26 cellular contexts compared by ENCODE assay signal in genomic region chr19:10143700-10144099, GRCh38. TPM values are rescaled to one million over a fixed set of nuclear protein-coding genes. Genes with fewer than 3 reads are reported as not detected.
A peak's percentile ranks its signal among the peaks of the same experiment; 100 is the strongest.
DNase-seq lines count a peak whose midpoint lies in the region; ATAC-seq and TF ChIP-seq lines count a peak whose summit lies in the region.
"Had no signal": no experiment of that assay in that cellular context is flagged by ENCODE, and none has a peak within 500 bp of the region (broad histone marks: within the 10 kb centered on the region; RNA-seq: fewer than 3 reads in every experiment).

No MANE protein-coding gene starts in this region.

- H3K27me3 Mint-ChIP-seq in activated CD4-positive, alpha-beta T cell treated with anti-CD3 and anti-CD28 coated beads, Interleukin-2, amount 10 ng/mL, durations not matched to agents 24 days and 14 days, result no peaks in the 10 kb centered on the region
- H3K27me3 Mint-ChIP-seq in chondrocyte (ENCODE audit: low read depth), result no peaks in the 10 kb centered on the region

- peak overlapping the region; percentile 69 for H3K4me3 Mint-ChIP-seq in activated CD4-positive, alpha-beta T cell treated with anti-CD3 and anti-CD28 coated beads, Interleukin-2, amount 10 ng/mL, durations not matched to agents 24 days and 14 days
- H3K4me3 Mint-ChIP-seq in chondrocyte (ENCODE audit: unreplicated experiment), result no peak overlapping the region
- H3K4me3 Mint-ChIP-seq: mesothelial cell of epicardium, neural progenitor cell, WTC11 had no signal

- H3K4me3 ChIP-seq in Peyer's patch (no peak overlapping the region), lower lobe of right lung (no peak overlapping the region)
- H3K4me3 ChIP-seq: cardiac muscle cell, esophagus squamous epithelium, neural progenitor cell, prostate gland, vagina had no signal

- H3K27me3 ChIP-seq in Peyer's patch (no peaks in the 10 kb centered on the region), lower lobe of right lung (ENCODE audit: low read depth) (no peaks in the 10 kb centered on the region)
- H3K27me3 ChIP-seq: BE2C, cardiac muscle cell, esophagus squamous epithelium, neural progenitor cell, vagina had no signal

- H3K4me1 ChIP-seq in Peyer's patch (peaks cover 0 to 3% (median 0%) of the 10 kb centered on the region in 4 donors), lower lobe of right lung (no peaks in the 10 kb centered on the region)
- H3K4me1 ChIP-seq: BE2C, esophagus squamous epithelium, neural progenitor cell, prostate gland, vagina had no signal

- peaks cover 73% of the 10 kb centered on the region for H3K36me3 Mint-ChIP-seq in activated CD4-positive, alpha-beta T cell treated with anti-CD3 and anti-CD28 coated beads, Interleukin-2, amount 10 ng/mL, durations not matched to agents 24 days and 14 days (ENCODE audit: low read depth)
- peaks cover 37 to 46% of the 10 kb centered on the region in 2 donors for H3K36me3 Mint-ChIP-seq in activated naive CD4-positive, alpha-beta T cell treated with anti-CD3 and anti-CD28 coated beads, Interleukin-2, amount 50 U/mL, for 72 hours
- peaks cover 28% of the 10 kb centered on the region for H3K36me3 Mint-ChIP-seq in chondrocyte (ENCODE audit: low read depth)

- TF ChIP-seq POLR2A in Peyer's patch (IDR thresholded peaks at IDR 0.05), result no peak

- peak overlapping the region; percentile 25 to 80 (median 70) for H3K27ac ChIP-seq in Peyer's patch
- peak overlapping the region; percentile 70 for H3K27ac ChIP-seq in lower lobe of right lung
- H3K27ac ChIP-seq: cardiac muscle cell, neural progenitor cell, prostate gland had no signal

- DNase-seq in activated CD4-positive, alpha-beta T cell treated with anti-CD3 and anti-CD28 coated beads, Interleukin-2, amount 10 ng/mL, durations not matched to agents 24 days and 14 days, result peak; percentile 63
- no peak for DNase-seq in activated CD4-positive, alpha-beta T cell treated with anti-CD3 and anti-CD28 coated beads for 48 hours
- DNase-seq in Peyer's patch (peak in 1 of 3 donors; percentile 23), lower lobe of right lung (no peak), chondrocyte (ENCODE audit: low spot score) (no peak), NCI-H2081 (lab: John Stamatoyannopoulos, UW) (no peak)
- no peak for DNase-seq in activated naive CD4-positive, alpha-beta T cell treated with anti-CD3 and anti-CD28 coated beads, Interleukin-2, amount 50 U/mL, for 72 hours (ENCODE audit: low spot score in 2 of 2)
- DNase-seq: activated CD8-positive, alpha-beta memory T cell treated with anti-CD3 and anti-CD28 coated beads, Interleukin-2, amount 50 U/mL, for 4 hours; amygdala; BE2C; esophagus squamous epithelium; GDM1; left colon; NCI-H1417 treated with DMSO at 0.1 percent for 48 hours; NCI-H526 treated with DMSO at 0.1 percent for 48 hours; SHP77; stimulated activated CD4-positive, alpha-beta T cell treated with anti-CD3 and anti-CD28 coated beads, Interleukin-4, amount 100 ng/mL, for 1 hour had no signal

- no peak for ATAC-seq in activated naive CD4-positive, alpha-beta T cell treated with anti-CD3 and anti-CD28 coated beads, Interleukin-2, amount 50 U/mL, for 72 hours
- ATAC-seq in lower lobe of right lung, result no peak
- no peak for ATAC-seq in HG02763 (IDR thresholded peaks at IDR 0.05; ENCODE audit: unreplicated experiment)
- ATAC-seq: left colon, WTC11 had no signal

- peak overlapping the region; percentile 72 for H3K27ac Mint-ChIP-seq in activated CD4-positive, alpha-beta T cell treated with anti-CD3 and anti-CD28 coated beads, Interleukin-2, amount 10 ng/mL, durations not matched to agents 24 days and 14 days
- peak overlapping the region; percentile 53 to 97 for H3K27ac Mint-ChIP-seq in activated naive CD4-positive, alpha-beta T cell treated with anti-CD3 and anti-CD28 coated beads, Interleukin-2, amount 50 U/mL, for 72 hours
- H3K27ac Mint-ChIP-seq in chondrocyte (ENCODE audit: unreplicated experiment), result no peak overlapping the region
- H3K27ac Mint-ChIP-seq: mesothelial cell of epicardium, neural progenitor cell, WTC11 had no signal

- no peaks in the 10 kb centered on the region for H3K9me3 Mint-ChIP-seq in activated CD4-positive, alpha-beta T cell treated with anti-CD3 and anti-CD28 coated beads, Interleukin-2, amount 10 ng/mL, durations not matched to agents 24 days and 14 days
- no peaks in the 10 kb centered on the region for H3K9me3 Mint-ChIP-seq in activated naive CD4-positive, alpha-beta T cell treated with anti-CD3 and anti-CD28 coated beads, Interleukin-2, amount 50 U/mL, for 72 hours
- no peaks in the 10 kb centered on the region for H3K9me3 Mint-ChIP-seq in chondrocyte (ENCODE audit: low read depth)
- H3K9me3 Mint-ChIP-seq: mesothelial cell of epicardium, neural progenitor cell, WTC11 had no signal

- intact Hi-C loops in activated CD4-positive, alpha-beta T cell treated with anti-CD3 and anti-CD28 coated beads, Interleukin-2, amount 10 ng/mL, durations not matched to agents 24 days and 14 days (cut with micrococcal nuclease), result no loop called here
- intact Hi-C loops in lower lobe of right lung (cut with DNase I), result no loop called here

- peaks cover 0 to 86% (median 3%) of the 10 kb centered on the region in 3 donors for H3K36me3 ChIP-seq in Peyer's patch
- peaks cover 95% of the 10 kb centered on the region for H3K36me3 ChIP-seq in lower lobe of right lung
- H3K36me3 ChIP-seq: neural progenitor cell had no signal

- peaks cover 18% of the 10 kb centered on the region for H3K4me1 Mint-ChIP-seq in activated CD4-positive, alpha-beta T cell treated with anti-CD3 and anti-CD28 coated beads, Interleukin-2, amount 10 ng/mL, durations not matched to agents 24 days and 14 days
- no peaks in the 10 kb centered on the region for H3K4me1 Mint-ChIP-seq in chondrocyte (ENCODE audit: low read depth)
- H3K4me1 Mint-ChIP-seq: mesothelial cell of epicardium, neural progenitor cell, WTC11 had no signal

- TF ChIP-seq CTCF in Peyer's patch (IDR thresholded peaks at IDR 0.05) (no peak), lower lobe of right lung (IDR thresholded peaks at IDR 0.05) (no peak), chondrocyte (IDR thresholded peaks at IDR 0.05) (no peak)

- H3K9me3 ChIP-seq in Peyer's patch, result no peaks in the 10 kb centered on the region
- H3K9me3 ChIP-seq in lower lobe of right lung, result no peaks in the 10 kb centered on the region
- H3K9me3 ChIP-seq: BE2C, esophagus squamous epithelium, prostate gland, vagina had no signal

RNA-seq across cellular contexts. Expression of gene EIF3G, which starts 24.0 kb away (rescaled TPM):
- total RNA-seq in activated CD4-positive, alpha-beta T cell treated with anti-CD3 and anti-CD28 coated beads, Interleukin-2, amount 10 ng/mL, durations not matched to agents 24 days and 14 days, result 335 and 341 TPM in 2 replicates
- 100 to 1,000 TPM; 111 to 220 (median 181) TPM for total RNA-seq in Peyer's patch
- total RNA-seq in activated naive CD4-positive, alpha-beta T cell treated with anti-CD3 and anti-CD28 coated beads, Interleukin-2, amount 50 U/mL, for 72 hours, result 100 to 1,000 TPM; 223 to 292 TPM
- total RNA-seq in lower lobe of right lung, result 158 TPM
- 145 to 149 TPM (median 146 TPM) in 3 replicates for total RNA-seq in chondrocyte

RNA-seq across cellular contexts. Expression of gene P2RY11, which starts 32.2 kb away (rescaled TPM):
- 61.1 and 62.5 TPM in 2 replicates for total RNA-seq in activated CD4-positive, alpha-beta T cell treated with anti-CD3 and anti-CD28 coated beads, Interleukin-2, amount 10 ng/mL, durations not matched to agents 24 days and 14 days
- total RNA-seq in Peyer's patch (10 to 100 TPM in 2 of 4 donors, 1 to 10 TPM in 2; 7.0 to 21.5 (median 11.6) TPM), lower lobe of right lung (15.6 TPM), chondrocyte (9.5 to 13.5 TPM (median 10.4 TPM) in 3 replicates)
- 100 to 1,000 TPM in 1 of 2 donors, 10 to 100 TPM in 1; 18.1 to 101 TPM for total RNA-seq in activated naive CD4-positive, alpha-beta T cell treated with anti-CD3 and anti-CD28 coated beads, Interleukin-2, amount 50 U/mL, for 72 hours

RNA-seq across cellular contexts. Expression of gene PPAN, which starts 37.5 kb away (rescaled TPM):
- 222 and 232 TPM in 2 replicates for total RNA-seq in activated CD4-positive, alpha-beta T cell treated with anti-CD3 and anti-CD28 coated beads, Interleukin-2, amount 10 ng/mL, durations not matched to agents 24 days and 14 days
- total RNA-seq in Peyer's patch, result 100 to 1,000 TPM in 1 of 4 donors, 10 to 100 TPM in 3; 11.7 to 147 (median 24.7) TPM
- 100 to 1,000 TPM in 1 of 2 donors, 10 to 100 TPM in 1; 52.7 to 209 TPM for total RNA-seq in activated naive CD4-positive, alpha-beta T cell treated with anti-CD3 and anti-CD28 coated beads, Interleukin-2, amount 50 U/mL, for 72 hours
- total RNA-seq in lower lobe of right lung, result 30.8 TPM
- 28.2 to 33.1 TPM (median 31.0 TPM) in 3 replicates for total RNA-seq in chondrocyte

RNA-seq across cellular contexts. Expression of gene ANGPTL6, which starts 41.2 kb away (rescaled TPM):
- 9.9 and 11.4 TPM in 2 replicates for total RNA-seq in activated CD4-positive, alpha-beta T cell treated with anti-CD3 and anti-CD28 coated beads, Interleukin-2, amount 10 ng/mL, durations not matched to agents 24 days and 14 days
- 10 to 100 TPM in 1 of 4 donors, 1 to 10 TPM in 3; 1.1 to 19.0 (median 2.5) TPM for total RNA-seq in Peyer's patch
- total RNA-seq in activated naive CD4-positive, alpha-beta T cell treated with anti-CD3 and anti-CD28 coated beads, Interleukin-2, amount 50 U/mL, for 72 hours, result 10 to 100 TPM in 1 of 2 donors, 1 to 10 TPM in 1; 9.1 to 17.1 TPM
- 0.44 TPM for total RNA-seq in lower lobe of right lung
- total RNA-seq in chondrocyte, result 0.45 to 0.46 TPM in 2 of 3 replicates, not detected in the other
- total RNA-seq: H7, M059J, vagina had no signal

RNA-seq across cellular contexts. Expression of gene DNMT1, which starts 51.1 kb away (rescaled TPM):
- total RNA-seq in activated CD4-positive, alpha-beta T cell treated with anti-CD3 and anti-CD28 coated beads, Interleukin-2, amount 10 ng/mL, durations not matched to agents 24 days and 14 days, result 410 and 414 TPM in 2 replicates
- total RNA-seq in Peyer's patch, result 100 to 1,000 TPM in 1 of 4 donors, 10 to 100 TPM in 3; 22.1 to 195 (median 41.5) TPM
- 100 to 1,000 TPM; 416 to 456 TPM for total RNA-seq in activated naive CD4-positive, alpha-beta T cell treated with anti-CD3 and anti-CD28 coated beads, Interleukin-2, amount 50 U/mL, for 72 hours
- total RNA-seq in lower lobe of right lung, result 65.5 TPM
- total RNA-seq in chondrocyte, result 46.1 to 90.2 TPM (median 47.8 TPM) in 3 replicates
